33 cellular contexts compared by ENCODE assay signal in the genomic region with DNA sequence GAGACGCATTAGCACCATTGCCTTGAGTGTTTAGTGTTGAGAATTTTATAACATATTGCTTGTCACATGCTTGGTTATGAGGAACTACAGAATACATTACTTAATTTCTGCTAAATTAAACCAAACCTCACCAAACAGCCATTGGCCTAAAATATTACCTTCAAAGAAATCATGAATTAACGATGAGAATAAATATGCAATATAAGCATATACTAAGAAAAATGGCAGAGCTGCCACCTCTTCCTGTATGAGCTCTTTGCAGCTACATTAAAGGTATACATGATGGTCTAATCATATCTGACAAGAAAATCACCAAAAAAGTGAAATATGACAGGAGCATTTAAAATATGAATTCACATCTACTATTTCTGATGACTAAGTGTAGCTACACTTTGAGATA. TPM values are rescaled to one million over a fixed set of nuclear protein-coding genes. Genes with fewer than 3 reads are reported as not detected.
DNase-seq lines count a peak whose midpoint lies in the region; ATAC-seq, FAIRE-seq and TF ChIP-seq lines count a peak whose summit lies in the region.
"Had no signal": no experiment of that assay in that cellular context is flagged by ENCODE, and none has a peak within 500 bp of the region (broad histone marks: within the 10 kb centered on the region; RNA-seq: fewer than 3 reads in every experiment).

No MANE protein-coding gene starts in this region.

- H4K20me1 ChIP-seq in HepG2 (ENCODE audit: insufficient read depth, low read length): no peaks in the 10 kb centered on the region
- no peaks in the 10 kb centered on the region for H4K20me1 ChIP-seq in K562 (replicated peaks; ENCODE audit: control insufficient read depth, insufficient read depth, low read length)
- no peaks in the 10 kb centered on the region for H4K20me1 ChIP-seq in neural cell (ENCODE audit: insufficient read depth)
- H4K20me1 ChIP-seq: BLaER1; BLaER1 treated with 17β-estradiol and CSF1 and Interleukin-3, amounts not matched to agents 10 nM and 100 nM had no signal

- H3K27me3 ChIP-seq in HepG2 (ENCODE audit: control insufficient read depth in 1 of 2, insufficient read depth in 2 of 2, low read length in 2 of 2) (0 out of 5 replicates have a peak, but pooled peaks cover 0 to 3% of the 10 kb centered on the region in 2 experiments), right lobe of liver (no peaks in the 10 kb centered on the region), K562 (ENCODE audit: control insufficient read depth in 2 of 2, insufficient read depth in 2 of 2, low read length in 2 of 2) (peaks cover 4 to 6% of the 10 kb centered on the region in 2 experiments; a peak in 4 of 5 replicates), neural cell (ENCODE audit: insufficient read depth, low read depth, low read length) (no peaks in the 10 kb centered on the region)
- H3K27me3 ChIP-seq: BE2C; BLaER1; BLaER1 treated with 17β-estradiol and CSF1 and Interleukin-3, amounts not matched to agents 10 nM and 100 nM had no signal

- TF ChIP-seq EP300 in HepG2 (IDR thresholded peaks at IDR 0.05; ENCODE audit: low read depth in 2 of 2, low read length in 2 of 2): no peak
- TF ChIP-seq EP300 in HepG2 (CRISPR knock-in tag; IDR thresholded peaks at IDR 0.05; ENCODE audit: borderline replicate concordance): no peak
- TF ChIP-seq EP300 in A549 (IDR thresholded peaks at IDR 0.05): no peak
- no peak for TF ChIP-seq EP300 in K562 (IDR thresholded peaks at IDR 0.05; ENCODE audit: low read length)
- TF ChIP-seq EP300 in neural cell (conservative IDR thresholded peaks at IDR 0.05; ENCODE audit: poor library complexity, severe bottlenecking): no peak

- no peaks in the 10 kb centered on the region for H3K9me1 ChIP-seq in K562 (ENCODE audit: control insufficient read depth, insufficient read depth, low read length)

- H3F3A ChIP-seq in neural cell (ENCODE audit: insufficient read depth, low read length, poor library complexity, severe bottlenecking): peaks cover 2% of the 10 kb centered on the region

- no peak for DNase-seq in HepG2 (ENCODE audit: low spot score)
- no peak for DNase-seq in right lobe of liver
- no peak for DNase-seq in A549 (ENCODE audit: low read depth in 1 of 2, low spot score in 1 of 2)
- DNase-seq in K562 (ENCODE audit: extremely low read depth in 1 of 4, low spot score in 3 of 4): no peak
- no peak for DNase-seq in hippocampal formation (lab: John Stamatoyannopoulos, UW)
- DNase-seq: 8988T; ACHN; AML-193; BE2C; C1 segment of cervical spinal cord; Caco-2; Calu3; CD4-positive, alpha-beta memory T cell; CD4-positive, alpha-beta T cell; CD4-positive, CD25-positive, alpha-beta regulatory T cell; CD8-positive, alpha-beta memory T cell; CD8-positive, alpha-beta T cell; COR-L47; DMS 273 treated with DMSO at 0.1 percent for 48 hours; DMS153; DMS79; DMS79 treated with DMSO at 0.1 percent for 48 hours; DND-41; EL had no signal

- no peaks in the 10 kb centered on the region for H3K9me3 ChIP-seq in HepG2 (ENCODE audit: low read length)
- H3K9me3 ChIP-seq in right lobe of liver: no peaks in the 10 kb centered on the region
- H3K9me3 ChIP-seq in A549: peaks cover 6% of the 10 kb centered on the region
- H3K9me3 ChIP-seq in K562 (replicated peaks; ENCODE audit: control insufficient read depth, insufficient read depth, low read depth, low read length): peaks cover 5% of the 10 kb centered on the region
- H3K9me3 ChIP-seq in neural cell (ENCODE audit: low read length): peaks cover 1% of the 10 kb centered on the region

- no peaks in the 10 kb centered on the region for H3K79me2 ChIP-seq in HepG2 (ENCODE audit: insufficient read depth, low read length)
- H3K79me2 ChIP-seq in K562 (ENCODE audit: control insufficient read depth, insufficient read depth, low read length): no peaks in the 10 kb centered on the region
- no peaks in the 10 kb centered on the region for H3K79me2 ChIP-seq in neural cell (replicated peaks; ENCODE audit: insufficient read depth, low read length)

- H3K36me3 ChIP-seq in HepG2 (replicated peaks in 1 of 2; ENCODE audit: control insufficient read depth in 1 of 2, insufficient read depth in 2 of 2, low read length in 2 of 2) (no peaks in the 10 kb centered on the region), right lobe of liver (no peaks in the 10 kb centered on the region), K562 (ENCODE audit: control insufficient read depth, insufficient read depth, low read length) (no peaks in the 10 kb centered on the region), neural cell (ENCODE audit: insufficient read depth, low read length) (no peaks in the 10 kb centered on the region)
- H3K36me3 ChIP-seq: BE2C, BLaER1 had no signal

- 41% methylated on average over 2 of the region's 2 CpGs for WGBS in HepG2 (ENCODE audit: low lambda C conversion rate)
- 86% methylated on average over 1 of the region's 2 CpGs for WGBS in right lobe of liver (ENCODE audit: insufficient coverage, low coverage, low lambda C conversion rate, missing lambda C conversion rate)
- WGBS in A549 (ENCODE audit: missing lambda C conversion rate): 34% methylated on average over 2 of the region's 2 CpGs
- 26% methylated on average over 2 of the region's 2 CpGs for WGBS in K562 (ENCODE audit: insufficient coverage, low coverage, missing lambda C conversion rate)

- H3K4me1 ChIP-seq in HepG2 (ENCODE audit: insufficient read depth, low read length) (peaks cover 19% of the 10 kb centered on the region; the same call in 1 of the 2 replicates), right lobe of liver (peaks cover 0 to 5% (median 0%) of the 10 kb centered on the region in 4 donors), A549 (peaks cover 5% of the 10 kb centered on the region; the same call in 1 of the 3 replicates), K562 (replicated peaks in 1 of 2; ENCODE audit: control insufficient read depth in 2 of 2, insufficient read depth in 2 of 2, low read length in 2 of 2) (peaks cover 4 to 10% of the 10 kb centered on the region in 2 experiments; a peak in 4 of 5 replicates)
- H3K4me1 ChIP-seq: BE2C, BLaER1, Caco-2 had no signal

- TF ChIP-seq POLR2A in HepG2 (IDR thresholded peaks at IDR 0.05; ENCODE audit: insufficient read depth in 1 of 2, low read depth in 2 of 2, low read length in 2 of 2): no peak
- no peak for TF ChIP-seq POLR2A in right lobe of liver (IDR thresholded peaks at IDR 0.05)
- no peak for TF ChIP-seq POLR2A in A549 (IDR thresholded peaks at IDR 0.05; ENCODE audit: low read length)
- TF ChIP-seq POLR2A in K562 (conservative IDR thresholded peaks at IDR 0.05): no peak

- ATAC-seq in HepG2 (no peak), right lobe of liver (no peak), A549 (no peak), K562 (no peak), GM19463 (IDR thresholded peaks at IDR 0.05; ENCODE audit: unreplicated experiment) (no peak), GM21360 (IDR thresholded peaks at IDR 0.05; ENCODE audit: unreplicated experiment) (no peak)
- ATAC-seq: CD8-positive, alpha-beta T cell had no signal

- CTCF ChIA-PET in HepG2 (lab: Yijun Ruan, JAX; ENCODE audit: low intra/inter-chr PET ratio, low total read pairs) (no interaction called here), A549 (lab: Yijun Ruan, JAX) (interaction anchor here (1.0 kb wide), 1 partner anchor 209 kb away, joined by 3 read pairs; no protein-coding TSS in a partner anchor), K562 (lab: Yijun Ruan, JAX; ENCODE audit: low intra/inter-chr PET ratio) (no interaction called here)

- H3K27ac ChIP-seq in HepG2 (ENCODE audit: extremely low read length, insufficient read depth, low read length) (no peak overlapping the region), right lobe of liver (no peak overlapping the region), A549 (no peak overlapping the region), K562 (ENCODE audit: extremely low read depth, low read depth, low read length) (no peak overlapping the region), neural cell (ENCODE audit: low read length) (peak overlapping the region; percentile 40)
- H3K27ac ChIP-seq: 22Rv1; BLaER1; BLaER1 treated with 17β-estradiol and CSF1 and Interleukin-3, amounts not matched to agents 10 nM and 100 nM; C4-2B had no signal

- no peak overlapping the region for H3K9ac ChIP-seq in HepG2 (ENCODE audit: insufficient read depth, low read depth, low read length)
- H3K9ac ChIP-seq in K562 (ENCODE audit: insufficient read depth in 1 of 2, low read depth in 2 of 2, low read length in 2 of 2): no peak overlapping the region
- H3K9ac ChIP-seq in neural cell (ENCODE audit: low read length): no peak overlapping the region
- H3K9ac ChIP-seq: BLaER1; BLaER1 treated with 17β-estradiol and CSF1 and Interleukin-3, amounts not matched to agents 10 nM and 100 nM had no signal

- in situ Hi-C loops in HepG2 (cut with HindIII; ENCODE audit: extremely low pct_ligation_motif_present, low pct_unique_long_range_greater_than_20kb): no loop called here
- in situ Hi-C loops in K562 (cut with MboI): no loop called here

- FAIRE-seq in HepG2 (lab: Jason Lieb, UNC): no peak
- no peak for FAIRE-seq in A549 (lab: Jason Lieb, UNC)
- FAIRE-seq in K562 (lab: Jason Lieb, UNC): no peak
- FAIRE-seq: A204.1, D721Med had no signal

- TF ChIP-seq RAD21 in HepG2 (CRISPR knock-in tag; IDR thresholded peaks at IDR 0.05) (no peak), A549 (conservative IDR thresholded peaks at IDR 0.05 in 1 of 2, IDR thresholded peaks at IDR 0.05 in 1 of 2) (no peak), K562 (CRISPR knock-in tag; conservative IDR thresholded peaks at IDR 0.05 in 1 of 2, IDR thresholded peaks at IDR 0.05 in 1 of 2) (no peak), neural cell (conservative IDR thresholded peaks at IDR 0.05) (no peak)

- TF ChIP-seq CTCF in HepG2 (CRISPR knock-in tag; IDR thresholded peaks at IDR 0.05): no peak
- TF ChIP-seq CTCF in right lobe of liver (IDR thresholded peaks at IDR 0.05): no peak
- TF ChIP-seq CTCF in A549 (IDR thresholded peaks at IDR 0.05): no peak
- TF ChIP-seq CTCF in K562 (IDR thresholded peaks at IDR 0.05 in 2 of 3, conservative IDR thresholded peaks at IDR 0.05 in 1 of 3; ENCODE audit: insufficient read depth in 2 of 3, low read depth in 1 of 3, low read length in 3 of 3): no peak
- no peak for TF ChIP-seq CTCF in neural cell (IDR thresholded peaks at IDR 0.05; ENCODE audit: poor library complexity, severe bottlenecking)

- no peaks in the 10 kb centered on the region for H3K9me2 ChIP-seq in neural cell (ENCODE audit: insufficient read depth, low read length)

- POLR2A ChIA-PET in HepG2 (lab: Yijun Ruan, JAX): no interaction called here
- POLR2A ChIA-PET in A549 (lab: Yijun Ruan, JAX): no interaction called here
- POLR2A ChIA-PET in K562 (lab: Yijun Ruan, JAX): interaction anchor here (0.6 to 1.9 kb wide), 2 partner anchors 14 to 18 kb away, joined by 3 to 5 read pairs; no protein-coding TSS in a partner anchor

- H2AFZ ChIP-seq in HepG2 (ENCODE audit: low read length) (no peak overlapping the region), K562 (ENCODE audit: low read depth, low read length) (no peak overlapping the region), neural cell (ENCODE audit: low read depth, low read length) (no peak overlapping the region)

- intact Hi-C loops in HepG2 (cut with micrococcal nuclease; ENCODE audit: unreplicated experiment): no loop called here
- intact Hi-C loops in right lobe of liver (cut with DNase I): no loop called here
- intact Hi-C loops in K562 (cut with micrococcal nuclease): no loop called here

- BruUV-seq in HepG2 (replicated peaks; lab: Mats Ljungman, UMichigan) (no TSS peak), K562 (replicated peaks; lab: Mats Ljungman, UMichigan) (no TSS peak)

- H3K4me3 ChIP-seq in HepG2 (replicated peaks in 1 of 3; ENCODE audit: insufficient read depth in 1 of 3, low read depth in 2 of 3, low read length in 3 of 3): no peak overlapping the region
- H3K4me3 ChIP-seq in right lobe of liver: no peak overlapping the region
- H3K4me3 ChIP-seq in A549: no peak overlapping the region
- no peak overlapping the region for H3K4me3 ChIP-seq in K562
- H3K4me3 ChIP-seq in neural cell (ENCODE audit: low read length): no peak overlapping the region
- H3K4me3 ChIP-seq: BLaER1; BLaER1 treated with 17β-estradiol and CSF1 and Interleukin-3, amounts not matched to agents 10 nM and 100 nM had no signal

- H3K4me2 ChIP-seq in HepG2 (ENCODE audit: low read depth, low read length): no peak overlapping the region
- H3K4me2 ChIP-seq in A549: no peak overlapping the region
- H3K4me2 ChIP-seq in K562 (ENCODE audit: insufficient read depth, low read length): no peak overlapping the region
- H3K4me2 ChIP-seq in neural cell (ENCODE audit: low read length): no peak overlapping the region
- H3K4me2 ChIP-seq: BLaER1; BLaER1 treated with 17β-estradiol and CSF1 and Interleukin-3, amounts not matched to agents 10 nM and 100 nM had no signal

RNA-seq across cellular contexts. Expression of a gene that starts 5.2 kb away (rescaled TPM):
- 77.6 and 90.9 TPM in 2 replicates for total RNA-seq in HepG2 (2016; rRNA removed; fragmentation: Illumina TruSeq; extraction: Trizol)
- total RNA-seq in HepG2 (2016; cell fraction: cytosol; rRNA removed; fragmentation: Illumina TruSeq; extraction: Trizol; ENCODE audit: low read depth): 70.9 and 80.9 TPM in 2 replicates
- 75.1 and 83.8 TPM in 2 replicates for total RNA-seq in HepG2 (2016; cell fraction: insoluble cytoplasmic fraction; rRNA removed; fragmentation: Illumina TruSeq; extraction: Trizol)
- total RNA-seq in HepG2 (2016; cell fraction: membrane; rRNA removed; fragmentation: Illumina TruSeq; extraction: Trizol): 105 and 115 TPM in 2 replicates
- 29.7 and 32.4 TPM in 2 replicates for total RNA-seq in HepG2 (2016; cell fraction: nucleus; rRNA removed; fragmentation: Illumina TruSeq; extraction: Trizol)
- 37.2 and 55.0 TPM in 2 replicates for polyA plus RNA-seq in HepG2 (2011; rRNA removed)
- polyA plus RNA-seq in HepG2 (2011; cell fraction: cytosol; rRNA removed): 20.7 and 28.6 TPM in 2 replicates
- 7.2 and 8.6 TPM in 2 replicates for polyA plus RNA-seq in HepG2 (2011; cell fraction: nucleus; rRNA removed)
- polyA plus RNA-seq in HepG2 (2012): 61.6 and 83.9 TPM in 2 replicates
- 82.9 and 126 TPM in 2 replicates for polyA plus RNA-seq in HepG2 (2016; cell fraction: cytosol; fragmentation: Illumina TruSeq; extraction: Trizol; ENCODE audit: low read depth)
- polyA plus RNA-seq in HepG2 (2016; cell fraction: insoluble cytoplasmic fraction; fragmentation: Illumina TruSeq; extraction: Trizol; ENCODE audit: low read depth): 120 and 127 TPM in 2 replicates
- polyA plus RNA-seq in HepG2 (2016; cell fraction: membrane; fragmentation: Illumina TruSeq; extraction: Trizol; ENCODE audit: low read depth): 109 and 144 TPM in 2 replicates
- 75.2 and 77.3 TPM in 2 replicates for polyA plus RNA-seq in HepG2 (2016; cell fraction: nucleus; fragmentation: Illumina TruSeq; extraction: Trizol; ENCODE audit: insufficient read depth, low read depth)
- polyA minus RNA-seq in HepG2 (2011; rRNA and poly(A)+ RNA removed; ENCODE audit: low replicate concordance): 5.0 and 15.8 TPM in 2 replicates
- polyA minus RNA-seq in HepG2 (2011; cell fraction: cytosol; rRNA and poly(A)+ RNA removed): 22.2 and 27.0 TPM in 2 replicates
- 18.4 and 21.8 TPM in 2 replicates for polyA minus RNA-seq in HepG2 (2011; cell fraction: nucleus; rRNA and poly(A)+ RNA removed)
- 10 to 100 TPM; 33.4 to 55.3 (median 49.7) TPM for total RNA-seq in right lobe of liver
- 148 and 198 TPM in 2 replicates for polyA plus RNA-seq in A549 (2011; rRNA removed)
- 61.9 and 65.5 TPM in 2 replicates for polyA plus RNA-seq in A549 (2012; cell fraction: cytosol; rRNA removed)
- polyA plus RNA-seq in A549 (2012; cell fraction: nucleus; rRNA removed): 27.8 and 48.0 TPM in 2 replicates
- 102 to 112 TPM (median 110 TPM) in 3 replicates for polyA plus RNA-seq in A549 (2017; fragmentation: RNase III; extraction: RNeasy Plus Mini Kit Qiagen cat#74134 plus additional on column Dnase treatment)
- polyA minus RNA-seq in A549 (2011; rRNA and poly(A)+ RNA removed): 15.0 and 17.8 TPM in 2 replicates
- 35.9 and 119 TPM in 2 replicates for total RNA-seq in K562 (2011; cell fraction: chromatin; rRNA removed; ENCODE audit: low replicate concordance)
- total RNA-seq in K562 (2011; cell fraction: nucleolus; rRNA removed): 22.3 and 24.1 TPM in 2 replicates
- total RNA-seq in K562 (2011; cell fraction: nucleoplasm; rRNA removed): 69.2 and 108 TPM in 2 replicates
- 122 and 126 TPM in 2 replicates for total RNA-seq in K562 (2014; rRNA removed)
- total RNA-seq in K562 (2014; rRNA removed; fragmentation: Illumina TruSeq; extraction: Trizol): 213 and 243 TPM in 2 replicates
- 168 and 182 TPM in 2 replicates for total RNA-seq in K562 (2015; rRNA removed; fragmentation: Illumina TruSeq; extraction: Trizol)
- total RNA-seq in K562 (2021): 156 and 162 TPM in 2 replicates
- 139 and 249 TPM in 2 replicates for polyA plus RNA-seq in K562 (2011; rRNA removed)
- polyA plus RNA-seq in K562 (2011; cell fraction: cytosol; rRNA removed): 56.0 and 60.3 TPM in 2 replicates
- polyA plus RNA-seq in K562 (2011; cell fraction: nucleus; rRNA removed): 30.6 and 47.5 TPM in 2 replicates
- 144 and 166 TPM in 2 replicates for polyA plus RNA-seq in K562 (2012)
- polyA plus RNA-seq in K562 (2014; fragmentation: Illumina TruSeq; extraction: Trizol): 152 and 189 TPM in 2 replicates
- polyA plus RNA-seq in K562 (2014; fragmentation: Nextera tagmentation; extraction: Ambion mirVana): 10 to 100 TPM; 28.5 to 35.3 TPM
- 205 and 230 TPM in 2 replicates for polyA plus RNA-seq in K562 (2014; rRNA removed)
- 73.7 and 78.8 TPM in 2 replicates for polyA minus RNA-seq in K562 (2011; rRNA and poly(A)+ RNA removed)
- 30.4 and 62.8 TPM in 2 replicates for polyA minus RNA-seq in K562 (2011; cell fraction: cytosol; rRNA and poly(A)+ RNA removed)
- 19.4 and 22.0 TPM in 2 replicates for polyA minus RNA-seq in K562 (2011; cell fraction: nucleus; rRNA and poly(A)+ RNA removed)
- 229 and 289 TPM in 2 replicates for polyA plus RNA-seq in neural cell
- polyA minus RNA-seq in neural cell: 80.8 and 98.5 TPM in 2 replicates
